Comparison of ENCODE assay signal across 2 cellular contexts in the genomic region with DNA sequence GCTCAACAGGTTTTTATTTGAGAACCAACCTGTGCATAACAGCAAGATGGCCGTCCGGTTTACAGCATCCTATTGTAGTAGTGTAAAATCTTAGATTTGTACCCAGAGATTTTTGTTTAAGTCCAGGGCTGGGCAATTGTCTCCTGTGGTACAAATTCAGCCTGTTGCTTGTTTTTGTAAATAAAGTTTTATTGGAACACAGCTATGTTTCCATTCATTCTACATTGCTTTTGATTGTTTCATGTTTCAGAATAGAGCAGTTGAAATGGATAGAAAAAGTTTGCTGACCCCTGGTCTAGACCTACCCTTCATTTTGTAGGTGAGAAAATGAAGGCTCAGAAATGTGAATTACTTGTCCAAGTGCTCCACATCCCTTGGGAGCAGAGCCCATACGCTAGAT.
TF ChIP-seq lines count a peak whose summit lies in the region.

No MANE protein-coding gene starts in this region.

TF ChIP-seq in IMR-90, 13 proteins besides CTCF, POLR2A, EP300 and RAD21:
- TF ChIP-seq FOS (IDR thresholded peaks at IDR 0.05; ENCODE audit: low read depth, low read length): no peak
- no peak for TF ChIP-seq CHD1 (IDR thresholded peaks at IDR 0.05; ENCODE audit: low read depth, low read length)
- no peak for TF ChIP-seq CEBPB (IDR thresholded peaks at IDR 0.05; ENCODE audit: low read depth, low read length)
- TF ChIP-seq, protein P1, sequence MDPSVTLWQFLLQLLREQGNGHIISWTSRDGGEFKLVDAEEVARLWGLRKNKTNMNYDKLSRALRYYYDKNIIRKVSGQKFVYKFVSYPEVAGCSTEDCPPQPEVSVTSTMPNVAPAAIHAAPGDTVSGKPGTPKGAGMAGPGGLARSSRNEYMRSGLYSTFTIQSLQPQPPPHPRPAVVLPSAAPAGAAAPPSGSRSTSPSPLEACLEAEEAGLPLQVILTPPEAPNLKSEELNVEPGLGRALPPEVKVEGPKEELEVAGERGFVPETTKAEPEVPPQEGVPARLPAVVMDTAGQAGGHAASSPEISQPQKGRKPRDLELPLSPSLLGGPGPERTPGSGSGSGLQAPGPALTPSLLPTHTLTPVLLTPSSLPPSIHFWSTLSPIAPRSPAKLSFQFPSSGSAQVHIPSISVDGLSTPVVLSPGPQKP (IDR thresholded peaks at IDR 0.05; ENCODE audit: borderline replicate concordance, low read depth, low read length): no peak
- TF ChIP-seq RCOR1 (IDR thresholded peaks at IDR 0.05; ENCODE audit: insufficient replicate concordance, low read length): no peak
- no peak for TF ChIP-seq NFE2L2 (IDR thresholded peaks at IDR 0.05; ENCODE audit: low read depth, low read length)
- TF ChIP-seq, protein P2, sequence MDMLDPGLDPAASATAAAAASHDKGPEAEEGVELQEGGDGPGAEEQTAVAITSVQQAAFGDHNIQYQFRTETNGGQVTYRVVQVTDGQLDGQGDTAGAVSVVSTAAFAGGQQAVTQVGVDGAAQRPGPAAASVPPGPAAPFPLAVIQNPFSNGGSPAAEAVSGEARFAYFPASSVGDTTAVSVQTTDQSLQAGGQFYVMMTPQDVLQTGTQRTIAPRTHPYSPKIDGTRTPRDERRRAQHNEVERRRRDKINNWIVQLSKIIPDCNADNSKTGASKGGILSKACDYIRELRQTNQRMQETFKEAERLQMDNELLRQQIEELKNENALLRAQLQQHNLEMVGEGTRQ (IDR thresholded peaks at IDR 0.05; ENCODE audit: low read depth, low read length): no peak
- TF ChIP-seq MAZ (IDR thresholded peaks at IDR 0.05; ENCODE audit: borderline replicate concordance, low read depth, low read length): no peak
- no peak for TF ChIP-seq SMC3 (IDR thresholded peaks at IDR 0.05; ENCODE audit: low read depth, low read length)
- TF ChIP-seq MAFK (IDR thresholded peaks at IDR 0.05; ENCODE audit: low read depth, low read length): no peak

TF ChIP-seq in K562, 482 proteins besides CTCF, POLR2A, EP300 and RAD21:
- TF ChIP-seq TARDBP (IDR thresholded peaks at IDR 0.05) (no peak), SIN3A (IDR thresholded peaks at IDR 0.05; ENCODE audit: borderline replicate concordance in 2 of 2, control insufficient read depth in 1 of 2, low read depth in 2 of 2, low read length in 2 of 2) (no peak), CCAR2 (IDR thresholded peaks at IDR 0.05; ENCODE audit: low read depth, low read length) (no peak), SMAD2 (IDR thresholded peaks at IDR 0.05; ENCODE audit: low read depth, low read length) (no peak), HDAC3 (IDR thresholded peaks at IDR 0.05; ENCODE audit: borderline replicate concordance, partially characterized antibody) (no peak)
- TF ChIP-seq, protein P3, sequence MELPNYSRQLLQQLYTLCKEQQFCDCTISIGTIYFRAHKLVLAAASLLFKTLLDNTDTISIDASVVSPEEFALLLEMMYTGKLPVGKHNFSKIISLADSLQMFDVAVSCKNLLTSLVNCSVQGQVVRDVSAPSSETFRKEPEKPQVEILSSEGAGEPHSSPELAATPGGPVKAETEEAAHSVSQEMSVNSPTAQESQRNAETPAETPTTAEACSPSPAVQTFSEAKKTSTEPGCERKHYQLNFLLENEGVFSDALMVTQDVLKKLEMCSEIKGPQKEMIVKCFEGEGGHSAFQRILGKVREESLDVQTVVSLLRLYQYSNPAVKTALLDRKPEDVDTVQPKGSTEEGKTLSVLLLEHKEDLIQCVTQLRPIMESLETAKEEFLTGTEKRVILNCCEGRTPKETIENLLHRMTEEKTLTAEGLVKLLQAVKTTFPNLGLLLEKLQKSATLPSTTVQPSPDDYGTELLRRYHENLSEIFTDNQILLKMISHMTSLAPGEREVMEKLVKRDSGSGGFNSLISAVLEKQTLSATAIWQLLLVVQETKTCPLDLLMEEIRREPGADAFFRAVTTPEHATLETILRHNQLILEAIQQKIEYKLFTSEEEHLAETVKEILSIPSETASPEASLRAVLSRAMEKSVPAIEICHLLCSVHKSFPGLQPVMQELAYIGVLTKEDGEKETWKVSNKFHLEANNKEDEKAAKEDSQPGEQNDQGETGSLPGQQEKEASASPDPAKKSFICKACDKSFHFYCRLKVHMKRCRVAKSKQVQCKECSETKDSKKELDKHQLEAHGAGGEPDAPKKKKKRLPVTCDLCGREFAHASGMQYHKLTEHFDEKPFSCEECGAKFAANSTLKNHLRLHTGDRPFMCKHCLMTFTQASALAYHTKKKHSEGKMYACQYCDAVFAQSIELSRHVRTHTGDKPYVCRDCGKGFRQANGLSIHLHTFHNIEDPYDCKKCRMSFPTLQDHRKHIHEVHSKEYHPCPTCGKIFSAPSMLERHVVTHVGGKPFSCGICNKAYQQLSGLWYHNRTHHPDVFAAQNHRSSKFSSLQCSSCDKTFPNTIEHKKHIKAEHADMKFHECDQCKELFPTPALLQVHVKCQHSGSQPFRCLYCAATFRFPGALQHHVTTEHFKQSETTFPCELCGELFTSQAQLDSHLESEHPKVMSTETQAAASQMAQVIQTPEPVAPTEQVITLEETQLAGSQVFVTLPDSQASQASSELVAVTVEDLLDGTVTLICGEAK (IDR thresholded peaks at IDR 0.05): peak; percentile 85
- TF ChIP-seq, protein P3 (CRISPR knock-in tag; IDR thresholded peaks at IDR 0.05): peak; percentile 38; the same call in 1 of the 2 replicates
- TF ChIP-seq, protein P4, sequence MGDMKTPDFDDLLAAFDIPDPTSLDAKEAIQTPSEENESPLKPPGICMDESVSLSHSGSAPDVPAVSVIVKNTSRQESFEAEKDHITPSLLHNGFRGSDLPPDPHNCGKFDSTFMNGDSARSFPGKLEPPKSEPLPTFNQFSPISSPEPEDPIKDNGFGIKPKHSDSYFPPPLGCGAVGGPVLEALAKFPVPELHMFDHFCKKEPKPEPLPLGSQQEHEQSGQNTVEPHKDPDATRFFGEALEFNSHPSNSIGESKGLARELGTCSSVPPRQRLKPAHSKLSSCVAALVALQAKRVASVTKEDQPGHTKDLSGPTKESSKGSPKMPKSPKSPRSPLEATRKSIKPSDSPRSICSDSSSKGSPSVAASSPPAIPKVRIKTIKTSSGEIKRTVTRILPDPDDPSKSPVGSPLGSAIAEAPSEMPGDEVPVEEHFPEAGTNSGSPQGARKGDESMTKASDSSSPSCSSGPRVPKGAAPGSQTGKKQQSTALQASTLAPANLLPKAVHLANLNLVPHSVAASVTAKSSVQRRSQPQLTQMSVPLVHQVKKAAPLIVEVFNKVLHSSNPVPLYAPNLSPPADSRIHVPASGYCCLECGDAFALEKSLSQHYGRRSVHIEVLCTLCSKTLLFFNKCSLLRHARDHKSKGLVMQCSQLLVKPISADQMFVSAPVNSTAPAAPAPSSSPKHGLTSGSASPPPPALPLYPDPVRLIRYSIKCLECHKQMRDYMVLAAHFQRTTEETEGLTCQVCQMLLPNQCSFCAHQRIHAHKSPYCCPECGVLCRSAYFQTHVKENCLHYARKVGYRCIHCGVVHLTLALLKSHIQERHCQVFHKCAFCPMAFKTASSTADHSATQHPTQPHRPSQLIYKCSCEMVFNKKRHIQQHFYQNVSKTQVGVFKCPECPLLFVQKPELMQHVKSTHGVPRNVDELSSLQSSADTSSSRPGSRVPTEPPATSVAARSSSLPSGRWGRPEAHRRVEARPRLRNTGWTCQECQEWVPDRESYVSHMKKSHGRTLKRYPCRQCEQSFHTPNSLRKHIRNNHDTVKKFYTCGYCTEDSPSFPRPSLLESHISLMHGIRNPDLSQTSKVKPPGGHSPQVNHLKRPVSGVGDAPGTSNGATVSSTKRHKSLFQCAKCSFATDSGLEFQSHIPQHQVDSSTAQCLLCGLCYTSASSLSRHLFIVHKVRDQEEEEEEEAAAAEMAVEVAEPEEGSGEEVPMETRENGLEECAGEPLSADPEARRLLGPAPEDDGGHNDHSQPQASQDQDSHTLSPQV (IDR thresholded peaks at IDR 0.05): no peak
- TF ChIP-seq, protein P5, sequence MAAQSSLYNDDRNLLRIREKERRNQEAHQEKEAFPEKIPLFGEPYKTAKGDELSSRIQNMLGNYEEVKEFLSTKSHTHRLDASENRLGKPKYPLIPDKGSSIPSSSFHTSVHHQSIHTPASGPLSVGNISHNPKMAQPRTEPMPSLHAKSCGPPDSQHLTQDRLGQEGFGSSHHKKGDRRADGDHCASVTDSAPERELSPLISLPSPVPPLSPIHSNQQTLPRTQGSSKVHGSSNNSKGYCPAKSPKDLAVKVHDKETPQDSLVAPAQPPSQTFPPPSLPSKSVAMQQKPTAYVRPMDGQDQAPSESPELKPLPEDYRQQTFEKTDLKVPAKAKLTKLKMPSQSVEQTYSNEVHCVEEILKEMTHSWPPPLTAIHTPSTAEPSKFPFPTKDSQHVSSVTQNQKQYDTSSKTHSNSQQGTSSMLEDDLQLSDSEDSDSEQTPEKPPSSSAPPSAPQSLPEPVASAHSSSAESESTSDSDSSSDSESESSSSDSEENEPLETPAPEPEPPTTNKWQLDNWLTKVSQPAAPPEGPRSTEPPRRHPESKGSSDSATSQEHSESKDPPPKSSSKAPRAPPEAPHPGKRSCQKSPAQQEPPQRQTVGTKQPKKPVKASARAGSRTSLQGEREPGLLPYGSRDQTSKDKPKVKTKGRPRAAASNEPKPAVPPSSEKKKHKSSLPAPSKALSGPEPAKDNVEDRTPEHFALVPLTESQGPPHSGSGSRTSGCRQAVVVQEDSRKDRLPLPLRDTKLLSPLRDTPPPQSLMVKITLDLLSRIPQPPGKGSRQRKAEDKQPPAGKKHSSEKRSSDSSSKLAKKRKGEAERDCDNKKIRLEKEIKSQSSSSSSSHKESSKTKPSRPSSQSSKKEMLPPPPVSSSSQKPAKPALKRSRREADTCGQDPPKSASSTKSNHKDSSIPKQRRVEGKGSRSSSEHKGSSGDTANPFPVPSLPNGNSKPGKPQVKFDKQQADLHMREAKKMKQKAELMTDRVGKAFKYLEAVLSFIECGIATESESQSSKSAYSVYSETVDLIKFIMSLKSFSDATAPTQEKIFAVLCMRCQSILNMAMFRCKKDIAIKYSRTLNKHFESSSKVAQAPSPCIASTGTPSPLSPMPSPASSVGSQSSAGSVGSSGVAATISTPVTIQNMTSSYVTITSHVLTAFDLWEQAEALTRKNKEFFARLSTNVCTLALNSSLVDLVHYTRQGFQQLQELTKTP (IDR thresholded peaks at IDR 0.05; ENCODE audit: low read depth in 1 of 2, partially characterized antibody in 2 of 2): no peak
